Comparison of ENCODE assay signal across 26 cellular contexts in the genomic region with DNA sequence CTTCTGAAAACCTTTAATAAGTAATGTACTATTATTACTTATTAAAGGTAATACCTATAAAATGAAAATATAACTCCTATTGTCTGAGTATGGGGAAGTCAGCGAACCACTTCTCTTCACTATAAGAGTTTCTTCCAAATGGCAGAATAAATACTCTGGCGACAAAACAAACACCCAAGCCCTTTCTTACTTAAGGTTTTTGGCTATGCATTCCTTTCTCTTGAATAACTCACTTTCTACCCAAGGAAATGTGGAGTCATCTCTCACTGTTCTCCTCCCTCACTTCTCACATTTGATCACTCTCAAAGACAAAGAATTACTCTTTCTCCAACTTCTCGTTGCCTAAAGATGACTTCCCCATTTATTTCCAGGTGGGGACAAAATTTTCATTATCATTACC.
DNase-seq lines count a peak whose midpoint lies in the region; ATAC-seq, FAIRE-seq and TF ChIP-seq lines count a peak whose summit lies in the region.
"Had no signal": no experiment of that assay in that cellular context is flagged by ENCODE, and none has a peak within 500 bp of the region (broad histone marks: within the 10 kb centered on the region; RNA-seq: fewer than 3 reads in every experiment).

No MANE protein-coding gene starts in this region.

- intact Hi-C loops in upper lobe of right lung (cut with DNase I), result no loop called here

- no peaks in the 10 kb centered on the region for H3K4me1 ChIP-seq in foreskin keratinocyte
- no peaks in the 10 kb centered on the region for H3K4me1 ChIP-seq in upper lobe of right lung
- H3K4me1 ChIP-seq in Peyer's patch, result no peaks in the 10 kb centered on the region
- H3K4me1 ChIP-seq: BE2C, SJSA1 had no signal

- CTCF ChIA-PET in RWPE1 (lab: Yijun Ruan, JAX), result interaction anchor here (0.7 kb wide), 1 partner anchor 725 kb away, joined by 4 read pairs; no protein-coding TSS in a partner anchor

- TF ChIP-seq CTCF in foreskin keratinocyte (conservative IDR thresholded peaks at IDR 0.05) (no peak), upper lobe of right lung (IDR thresholded peaks at IDR 0.05) (no peak), RWPE1 (conservative IDR thresholded peaks at IDR 0.05; ENCODE audit: low read depth) (no peak), Peyer's patch (IDR thresholded peaks at IDR 0.05) (no peak)

- no peak for FAIRE-seq in GM19239 (lab: Jason Lieb, UNC)
- FAIRE-seq: GM12892 had no signal

- H3K9me3 ChIP-seq in upper lobe of right lung, result no peaks in the 10 kb centered on the region
- no peaks in the 10 kb centered on the region for H3K9me3 ChIP-seq in Peyer's patch
- H3K9me3 ChIP-seq: BE2C, SJSA1 had no signal

- H3K27ac ChIP-seq in foreskin keratinocyte (no peak overlapping the region), upper lobe of right lung (no peak overlapping the region), RWPE1 (no peak overlapping the region), Peyer's patch (no peak overlapping the region)
- H3K27ac ChIP-seq: KMS-11, SJSA1 had no signal

- POLR2A ChIA-PET in RWPE1 (lab: Yijun Ruan, JAX; ENCODE audit: low non-redundant PET), result no interaction called here

- H3K27me3 ChIP-seq in foreskin keratinocyte, result no peaks in the 10 kb centered on the region
- no peaks in the 10 kb centered on the region for H3K27me3 ChIP-seq in upper lobe of right lung
- H3K27me3 ChIP-seq in Peyer's patch, result no peaks in the 10 kb centered on the region
- H3K27me3 ChIP-seq: BE2C, SJSA1 had no signal

- DNase-seq in HCEC 1CT (peak; percentile 51), NCI-H226 (peak; percentile 54), foreskin keratinocyte (peak; percentile 22 to 23), upper lobe of right lung (no peak), GM19239 (ENCODE audit: insufficient read length, low spot score) (no peak), RWPE1 (ENCODE audit: low spot score) (no peak), NCI-H1092 treated with DMSO at 0.1 percent for 48 hours (lab: John Stamatoyannopoulos, UW) (no peak), Peyer's patch (no peak)
- DNase-seq: ACHN; BE2C; CD8-positive, alpha-beta memory T cell; DMS 273 treated with DMSO at 0.1 percent for 48 hours; DMS79; H7; NCI-H1105; NCI-H1436 treated with DMSO at 0.1 percent for 48 hours; NCI-H187 treated with DMSO at 0.1 percent for 48 hours; NCI-H446; NCI-H524 treated with DMSO at 0.1 percent for 48 hours; NCI-H82; NK-92 treated with Interleukin-12 subunit alpha and Interleukin-12 subunit beta, amount 100 ng/mL, for 24 hours; PC-3; Right ventricle myocardium superior had no signal

- TF ChIP-seq POLR2A in Peyer's patch (IDR thresholded peaks at IDR 0.05), result no peak

- H3K4me3 ChIP-seq in upper lobe of right lung (no peak overlapping the region), Peyer's patch (no peak overlapping the region)
- H3K4me3 ChIP-seq: SJSA1 had no signal

- no peak for ATAC-seq in foreskin keratinocyte
- peak; percentile 49 for ATAC-seq in upper lobe of right lung
- ATAC-seq: PC-3 had no signal

- H3K36me3 ChIP-seq in upper lobe of right lung, result no peaks in the 10 kb centered on the region
- H3K36me3 ChIP-seq in Peyer's patch, result no peaks in the 10 kb centered on the region
- H3K36me3 ChIP-seq: BE2C, SJSA1 had no signal

Comparison
In these comparisons a context has a peak if more than half of its experiments do, and no peak if none do; other contexts are left out.
1. DNase-seq: peak in HCEC 1CT (single experiment), NCI-H226 (single experiment) and foreskin keratinocyte (2 of 2); none in upper lobe of right lung (single experiment), GM19239 (single experiment), RWPE1 (single experiment), NCI-H1092 treated with DMSO at 0.1 percent for 48 hours (single experiment) and Peyer's patch (0 of 3).